In the genomic region with DNA sequence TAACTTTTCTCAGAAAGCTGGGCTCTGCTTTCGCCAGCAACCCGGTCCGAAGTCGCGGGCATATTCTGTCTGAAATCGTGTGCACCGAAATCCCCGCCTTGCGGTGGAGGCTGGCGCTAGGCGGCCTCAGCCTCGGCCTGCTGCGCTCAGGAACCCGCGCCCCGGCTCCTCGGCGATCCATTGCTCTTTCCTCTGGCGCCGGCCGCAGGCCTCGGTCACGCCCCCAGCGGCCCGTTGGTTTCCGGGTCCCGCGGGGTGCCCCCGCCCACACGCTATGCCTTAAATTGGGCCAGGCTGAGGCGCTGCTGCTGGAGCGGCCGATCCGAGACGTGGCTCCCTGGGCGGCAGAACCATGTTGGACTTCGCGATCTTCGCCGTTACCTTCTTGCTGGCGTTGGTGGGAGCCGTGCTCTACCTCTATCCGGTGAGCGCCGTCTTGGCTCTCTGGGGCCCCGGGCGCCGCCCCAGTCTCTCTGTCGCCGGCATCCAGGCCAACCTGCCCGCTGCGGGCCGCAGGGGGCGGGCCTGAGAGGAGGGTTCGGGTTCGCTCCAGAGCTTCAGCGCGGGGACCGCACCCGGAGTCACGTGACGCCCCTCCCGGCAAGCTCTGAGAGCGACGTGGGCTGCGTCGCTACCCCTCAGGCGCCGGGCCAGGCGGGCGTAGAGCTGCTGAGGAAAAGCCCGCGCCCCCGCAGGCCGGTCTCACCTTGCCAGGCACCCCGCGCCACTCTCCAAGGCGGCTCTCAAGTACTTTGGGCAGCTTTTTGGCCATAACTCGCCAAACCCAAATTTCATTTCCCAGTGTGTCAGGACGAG, we compare ENCODE assay signal across 8 cellular contexts. TPM values are rescaled to one million over a fixed set of nuclear protein-coding genes. Genes with fewer than 3 reads are reported as not detected.
A peak's percentile ranks its signal among the peaks of the same experiment; 100 is the strongest.
DNase-seq lines count a peak whose midpoint lies in the region; ATAC-seq and TF ChIP-seq lines count a peak whose summit lies in the region.

A gene with protein sequence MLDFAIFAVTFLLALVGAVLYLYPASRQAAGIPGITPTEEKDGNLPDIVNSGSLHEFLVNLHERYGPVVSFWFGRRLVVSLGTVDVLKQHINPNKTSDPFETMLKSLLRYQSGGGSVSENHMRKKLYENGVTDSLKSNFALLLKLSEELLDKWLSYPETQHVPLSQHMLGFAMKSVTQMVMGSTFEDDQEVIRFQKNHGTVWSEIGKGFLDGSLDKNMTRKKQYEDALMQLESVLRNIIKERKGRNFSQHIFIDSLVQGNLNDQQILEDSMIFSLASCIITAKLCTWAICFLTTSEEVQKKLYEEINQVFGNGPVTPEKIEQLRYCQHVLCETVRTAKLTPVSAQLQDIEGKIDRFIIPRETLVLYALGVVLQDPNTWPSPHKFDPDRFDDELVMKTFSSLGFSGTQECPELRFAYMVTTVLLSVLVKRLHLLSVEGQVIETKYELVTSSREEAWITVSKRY (plus strand): TSS at position 308 of the 816 bp plus-strand sequence. CDS start 45 bp downstream, at position 353.

- peak; percentile 30 to 39 (median 34) for TF ChIP-seq CTCF in right lobe of liver (IDR thresholded peaks at IDR 0.05)

- ATAC-seq in GM19395 (IDR thresholded peaks at IDR 0.05; ENCODE audit: unreplicated experiment) (peak; percentile 89), HG03565 (IDR thresholded peaks at IDR 0.05; ENCODE audit: unreplicated experiment) (peak; percentile 76), right lobe of liver (peak; percentile 96 to 98 (median 97))

- H3K36me3 ChIP-seq in right lobe of liver = peaks cover 0 to 2% (median 0%) of the 10 kb centered on the region in 4 donors

- no peaks in the 10 kb centered on the region for H3K9me3 ChIP-seq in right lobe of liver

- peak within 1 kb of the TSS; percentile 69 to 95 (median 75) for H3K4me3 ChIP-seq in right lobe of liver

- no peaks in the 10 kb centered on the region for H3K27me3 ChIP-seq in right lobe of liver

- DNase-seq in CD1c-positive myeloid dendritic cell (ENCODE audit: extremely low spot score) = peak; percentile 99
- peak; percentile 95 for DNase-seq in NCI-H748 treated with DMSO at 0.1 percent for 48 hours (lab: John Stamatoyannopoulos, UW)
- DNase-seq in activated CD4-positive, alpha-beta T cell treated with anti-CD3 and anti-CD28 coated beads, Interleukin-2, amount 50 U/mL, for 4 hours = peak; percentile 96 to 97
- peak; percentile 86 to 96 for DNase-seq in dermis microvascular lymphatic vessel endothelial cell (ENCODE audit: low read depth in 2 of 2)
- DNase-seq in right lobe of liver = peak; percentile 97
- peak; percentile 95 for DNase-seq in stimulated activated CD4-positive, alpha-beta T cell treated with anti-CD3 and anti-CD28 coated beads, Interleukin-4, amount 100 ng/mL, for 4 hours

- peak; percentile 96 for TF ChIP-seq POLR2A in right lobe of liver (IDR thresholded peaks at IDR 0.05)

- WGBS in right lobe of liver (ENCODE audit: insufficient coverage, low coverage, low lambda C conversion rate, missing lambda C conversion rate) = 1% methylated on average over 18 of the region's 80 CpGs

- intact Hi-C loops in right lobe of liver (cut with DNase I) = no loop called here

- H3K4me1 ChIP-seq in right lobe of liver = peaks cover 0 to 15% (median 4%) of the 10 kb centered on the region in 4 donors

- H3K27ac ChIP-seq in right lobe of liver = peak within 1 kb of the TSS; percentile 87 to 92 (median 90)

RNA-seq across cellular contexts. Expression of the gene that starts here (rescaled TPM):
- 26.9 and 31.3 TPM in 2 replicates for total RNA-seq in dermis microvascular lymphatic vessel endothelial cell
- total RNA-seq in right lobe of liver = 10 to 100 TPM; 13.1 to 20.8 (median 16.4) TPM

Comparison
In these comparisons a context has a peak if more than half of its experiments do, and no peak if none do; other contexts are left out.
1. Peak in every context shown above with its lines: DNase-seq, ATAC-seq, H3K4me3 ChIP-seq and H3K27ac ChIP-seq.